Comparison of ENCODE assay signal across 8 cellular contexts in the genomic region with DNA sequence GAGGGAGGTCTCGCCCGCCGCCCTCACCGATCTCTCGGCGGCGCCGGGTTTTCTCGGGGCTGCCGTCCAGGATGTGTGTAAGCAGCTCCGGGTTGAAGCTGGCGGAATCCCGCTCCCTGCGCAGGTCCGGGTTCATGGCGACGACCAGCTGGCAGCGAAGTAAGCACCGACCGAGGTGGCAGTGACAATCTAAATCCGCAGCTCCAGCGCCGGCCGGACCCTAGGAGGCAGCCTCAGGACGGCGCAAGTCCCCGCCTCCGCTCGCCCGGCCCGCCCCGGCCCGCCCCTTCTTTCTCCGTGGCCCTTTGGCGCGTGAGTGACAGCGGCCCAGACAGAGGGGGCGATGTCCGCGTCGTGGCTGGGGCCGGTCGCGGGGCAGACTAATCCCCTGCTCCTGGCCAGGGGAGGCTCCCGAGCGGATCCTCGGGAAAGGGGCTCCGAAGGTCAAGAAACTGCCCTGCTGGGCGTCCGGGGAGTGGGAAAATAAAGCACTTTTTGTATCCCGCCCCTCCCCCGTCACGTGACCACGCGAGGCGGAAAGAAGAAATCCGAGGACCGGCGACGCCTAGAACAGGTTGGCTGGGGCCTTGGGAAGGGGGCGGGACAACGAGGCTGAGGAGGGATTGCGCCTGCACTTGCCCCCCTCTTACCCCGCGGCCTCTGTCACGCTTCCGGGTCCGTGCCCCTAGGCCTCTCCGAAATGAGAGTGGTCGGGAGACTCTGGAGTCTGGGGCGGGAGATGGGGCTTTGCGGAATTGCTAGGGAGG. TPM values are rescaled to one million over a fixed set of nuclear protein-coding genes. Genes with fewer than 3 reads are reported as not detected.
DNase-seq lines count a peak whose midpoint lies in the region; ATAC-seq and TF ChIP-seq lines count a peak whose summit lies in the region.

Gene ACOX1 (minus strand): TSS at position 229 of the 767 bp plus-strand sequence. CDS start 93 bp downstream, at position 136.
A gene with protein sequence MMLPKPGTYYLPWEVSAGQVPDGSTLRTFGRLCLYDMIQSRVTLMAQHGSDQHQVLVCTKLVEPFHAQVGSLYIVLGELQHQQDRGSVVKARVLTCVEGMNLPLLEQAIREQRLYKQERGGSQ (plus strand): TSS at position 303 of the 767 bp plus-strand sequence. CDS start 6,953 bp downstream, outside the sequence.

- DNase-seq in EL, result peak; percentile 98
- peak; percentile 90 for DNase-seq in GOT3 (lab: John Stamatoyannopoulos, UW)
- peak; percentile 96 for DNase-seq in LoVo (ENCODE audit: low spot score)
- DNase-seq in RWPE2 (ENCODE audit: low spot score), result peak; percentile 99
- DNase-seq in activated T-helper 2 cell treated with anti-CD3 and anti-CD28 coated beads, Interferon-gamma antibody, Interleukin-2, Interleukin-4, amounts not matched to agents 10 μg/mL and 5 μg/mL and 100 μg/mL, durations not matched to agents 14 hours and 24 hours and 36 hours (ENCODE audit: low spot score), result peak; percentile 94
- peak; percentile 94 for DNase-seq in fibroblast of mammary gland (ENCODE audit: low read depth)
- DNase-seq in natural killer cell, result peak; percentile 90
- peak; percentile 97 for DNase-seq in stimulated activated naive CD4-positive, alpha-beta T cell treated with Interleukin-2 at 50 U/mL for 16 hours (lab: John Stamatoyannopoulos, UW)

- H3K36me3 Mint-ChIP-seq in activated T-helper 2 cell treated with anti-CD3 and anti-CD28 coated beads, Interferon-gamma antibody, Interleukin-2, Interleukin-4, amounts not matched to agents 10 μg/mL and 5 μg/mL and 100 μg/mL, durations not matched to agents 14 hours and 24 hours and 36 hours (ENCODE audit: low read depth), result peaks cover 21% of the 10 kb centered on the region
- H3K36me3 Mint-ChIP-seq in natural killer cell, result no peaks in the 10 kb centered on the region

- no peaks in the 10 kb centered on the region for H3K27me3 ChIP-seq in RWPE2 (ENCODE audit: insufficient read depth, poor library complexity, severe bottlenecking)

- peak within 1 kb of the TSS; percentile 61 for H3K4me3 ChIP-seq in RWPE2 (ENCODE audit: severe bottlenecking)
- H3K4me3 ChIP-seq in fibroblast of mammary gland (ENCODE audit: control insufficient read depth, low read depth, low read length), result peak within 1 kb of the TSS; percentile 88

- H3K9me3 Mint-ChIP-seq in activated T-helper 2 cell treated with anti-CD3 and anti-CD28 coated beads, Interferon-gamma antibody, Interleukin-2, Interleukin-4, amounts not matched to agents 10 μg/mL and 5 μg/mL and 100 μg/mL, durations not matched to agents 14 hours and 24 hours and 36 hours, result no peaks in the 10 kb centered on the region
- no peaks in the 10 kb centered on the region for H3K9me3 Mint-ChIP-seq in natural killer cell

- no peaks in the 10 kb centered on the region for H3K9me3 ChIP-seq in RWPE2 (ENCODE audit: severe bottlenecking)

- intact Hi-C loops in activated T-helper 2 cell treated with anti-CD3 and anti-CD28 coated beads, Interferon-gamma antibody, Interleukin-2, Interleukin-4, amounts not matched to agents 10 μg/mL and 5 μg/mL and 100 μg/mL, durations not matched to agents 14 hours and 24 hours and 36 hours (cut with micrococcal nuclease), result loop anchor here (2.0 kb wide), 3 partner anchors 18 to 74 kb away; partner anchors contain the start of genes FBF1 and MRPL38
- intact Hi-C loops in natural killer cell (cut with micrococcal nuclease), result loop anchor here (1.0 kb wide), 1 partner anchor 38 kb away; the partner anchor contains the start of gene FBF1

- peaks cover 13% of the 10 kb centered on the region for H3K4me1 ChIP-seq in RWPE2 (ENCODE audit: insufficient read depth, poor library complexity, severe bottlenecking)

- peak within 1 kb of the TSS; percentile 100 for H3K27ac Mint-ChIP-seq in activated T-helper 2 cell treated with anti-CD3 and anti-CD28 coated beads, Interferon-gamma antibody, Interleukin-2, Interleukin-4, amounts not matched to agents 10 μg/mL and 5 μg/mL and 100 μg/mL, durations not matched to agents 14 hours and 24 hours and 36 hours
- H3K27ac Mint-ChIP-seq in natural killer cell, result peak within 1 kb of the TSS; percentile 99 to 100

- peaks cover 22% of the 10 kb centered on the region for H3K4me1 Mint-ChIP-seq in activated T-helper 2 cell treated with anti-CD3 and anti-CD28 coated beads, Interferon-gamma antibody, Interleukin-2, Interleukin-4, amounts not matched to agents 10 μg/mL and 5 μg/mL and 100 μg/mL, durations not matched to agents 14 hours and 24 hours and 36 hours (ENCODE audit: low read depth)
- peaks cover 28 to 33% of the 10 kb centered on the region in 2 donors for H3K4me1 Mint-ChIP-seq in natural killer cell

- TF ChIP-seq CTCF in RWPE2 (IDR thresholded peaks at IDR 0.05; ENCODE audit: poor library complexity, severe bottlenecking) (peak; percentile 45), fibroblast of mammary gland (conservative IDR thresholded peaks at IDR 0.05; ENCODE audit: control insufficient read depth, insufficient read depth, low read depth, low read length) (peak; percentile 1), natural killer cell (IDR thresholded peaks at IDR 0.05) (peak; percentile 33)

- peak within 1 kb of the TSS; percentile 96 for H3K4me3 Mint-ChIP-seq in activated T-helper 2 cell treated with anti-CD3 and anti-CD28 coated beads, Interferon-gamma antibody, Interleukin-2, Interleukin-4, amounts not matched to agents 10 μg/mL and 5 μg/mL and 100 μg/mL, durations not matched to agents 14 hours and 24 hours and 36 hours (ENCODE audit: low read depth)
- peak within 1 kb of the TSS; percentile 96 for H3K4me3 Mint-ChIP-seq in natural killer cell

- H3K27ac ChIP-seq in RWPE2 (ENCODE audit: poor library complexity, severe bottlenecking), result peak within 1 kb of the TSS; percentile 75

- ATAC-seq in RWPE2 (ENCODE audit: low read depth), result peak; percentile 92
- peak; percentile 90 to 97 (median 91) for ATAC-seq in natural killer cell

- H3K36me3 ChIP-seq in RWPE2 (ENCODE audit: low read depth), result 0 out of 2 replicates have a peak, but pooled peaks cover 3% of the 10 kb centered on the region

- H3K27me3 Mint-ChIP-seq in activated T-helper 2 cell treated with anti-CD3 and anti-CD28 coated beads, Interferon-gamma antibody, Interleukin-2, Interleukin-4, amounts not matched to agents 10 μg/mL and 5 μg/mL and 100 μg/mL, durations not matched to agents 14 hours and 24 hours and 36 hours (ENCODE audit: low read depth), result no peaks in the 10 kb centered on the region
- no peaks in the 10 kb centered on the region for H3K27me3 Mint-ChIP-seq in natural killer cell (ENCODE audit: low read depth in 2 of 2)

RNA-seq across cellular contexts. Expression of gene ACOX1, which starts in this region (rescaled TPM):
- 29.4 and 30.6 TPM in 2 replicates for total RNA-seq in activated T-helper 2 cell treated with anti-CD3 and anti-CD28 coated beads, Interferon-gamma antibody, Interleukin-2, Interleukin-4, amounts not matched to agents 10 μg/mL and 5 μg/mL and 100 μg/mL, durations not matched to agents 14 hours and 24 hours and 36 hours
- total RNA-seq in natural killer cell, result 10 to 100 TPM; 22.8 to 48.2 (median 28.2) TPM

RNA-seq across cellular contexts. Expression of the second gene that starts in this region (rescaled TPM):
- 11.4 and 13.4 TPM in 2 replicates for total RNA-seq in activated T-helper 2 cell treated with anti-CD3 and anti-CD28 coated beads, Interferon-gamma antibody, Interleukin-2, Interleukin-4, amounts not matched to agents 10 μg/mL and 5 μg/mL and 100 μg/mL, durations not matched to agents 14 hours and 24 hours and 36 hours
- 10 to 100 TPM; 23.0 to 30.7 (median 24.3) TPM for total RNA-seq in natural killer cell

Comparison
In these comparisons a context has a peak if more than half of its experiments do, and no peak if none do; other contexts are left out.
1. Peak in every context shown above with its lines: DNase-seq, ATAC-seq, H3K4me3 ChIP-seq and H3K27ac ChIP-seq.